Comparison of ENCODE assay signal across 21 cellular contexts in genomic region chr6:93104195-93104817, GRCh38.
"Had no signal": no experiment of that assay in that cellular context is flagged by ENCODE, and none has a peak within 500 bp of the region (broad histone marks: within the 10 kb centered on the region; RNA-seq: fewer than 3 reads in every experiment).

No MANE protein-coding gene starts in this region.

- H3K27me3 ChIP-seq: brain microvascular endothelial cell, thyroid gland had no signal

- H3K36me3 ChIP-seq: brain microvascular endothelial cell, thyroid gland, WERI-Rb-1 had no signal

- H3K27ac ChIP-seq: brain microvascular endothelial cell, coronary artery, thyroid gland, WERI-Rb-1 had no signal

- H3K4me3 Mint-ChIP-seq: activated naive CD4-positive, alpha-beta T cell treated with anti-CD3 and anti-CD28 coated beads, Interleukin-2, amount 10 ng/mL, durations not matched to agents 7 days and 5 days; central memory CD8-positive, alpha-beta T cell; naive B cell had no signal

- H3K27me3 Mint-ChIP-seq: activated naive CD4-positive, alpha-beta T cell treated with anti-CD3 and anti-CD28 coated beads, Interleukin-2, amount 10 ng/mL, durations not matched to agents 7 days and 5 days; central memory CD8-positive, alpha-beta T cell; naive B cell had no signal

- H3K4me1 ChIP-seq: thyroid gland had no signal

- H3K4me3 ChIP-seq: coronary artery, lung, mucosa of descending colon, thyroid gland had no signal

- DNase-seq: activated CD4-positive, alpha-beta T cell treated with anti-CD3 and anti-CD28 coated beads for 1 hour; activated CD8-positive, alpha-beta memory T cell treated with anti-CD3 and anti-CD28 coated beads for 24 hours; activated CD8-positive, alpha-beta memory T cell treated with anti-CD3 and anti-CD28 coated beads, Interleukin-2, amount 50 U/mL, for 48 hours; activated effector memory CD4-positive, alpha-beta T cell treated with Interleukin-2 at 50 U/mL for 16 hours; activated naive CD4-positive, alpha-beta T cell treated with anti-CD3 and anti-CD28 coated beads, Interleukin-2, amount 10 ng/mL, durations not matched to agents 7 days and 5 days; activated T-cell treated with anti-CD3 and anti-CD28 coated beads, Interleukin-2, amount 50 U/mL, for 48 hours; aorta; brain microvascular endothelial cell; mucosa of descending colon; naive B cell; stimulated activated CD4-positive, alpha-beta T cell treated with anti-CD3 and anti-CD28 coated beads, Interleukin-12 subunit alpha, Interleukin-12 subunit beta, amount 100 ng/mL, for 4 hours; stimulated activated CD4-positive, alpha-beta T cell treated with anti-CD3 and anti-CD28 coated beads, Interleukin-1b, Interleukin-23, amount 100 ng/mL, for 48 hours; stimulated activated CD8-positive, alpha-beta memory T cell treated with anti-CD3 and anti-CD28 coated beads, Interleukin-4, amount 100 ng/mL, for 48 hours; stimulated activated naive CD4-positive, alpha-beta T cell; T1000; thyroid gland; WERI-Rb-1 had no signal

- H3K9me3 ChIP-seq: mucosa of descending colon, thyroid gland had no signal

- H3K36me3 Mint-ChIP-seq: activated naive CD4-positive, alpha-beta T cell treated with anti-CD3 and anti-CD28 coated beads, Interleukin-2, amount 10 ng/mL, durations not matched to agents 7 days and 5 days; naive B cell had no signal

- H3K27ac Mint-ChIP-seq: activated naive CD4-positive, alpha-beta T cell treated with anti-CD3 and anti-CD28 coated beads, Interleukin-2, amount 10 ng/mL, durations not matched to agents 7 days and 5 days; naive B cell had no signal

- ATAC-seq: left lobe of liver, mucosa of descending colon had no signal

- H3K4me1 Mint-ChIP-seq: activated naive CD4-positive, alpha-beta T cell treated with anti-CD3 and anti-CD28 coated beads, Interleukin-2, amount 10 ng/mL, durations not matched to agents 7 days and 5 days; central memory CD8-positive, alpha-beta T cell; naive B cell had no signal
